1 cellular context compared by ENCODE assay signal in genomic region chr2:46082531-46083485, GRCh38.
TF ChIP-seq lines count a peak whose summit lies in the region.

No MANE protein-coding gene starts in this region.

TF ChIP-seq in SK-N-SH treated with all-trans-retinoic acid at 6 μM for 48 hours, 23 proteins besides CTCF, POLR2A, EP300 and RAD21 (continued from another document):
- TF ChIP-seq TSHZ2 (CRISPR knock-in tag; IDR thresholded peaks at IDR 0.05): no peak
